29 cellular contexts compared by ENCODE assay signal in genomic region chr15:62359416-62359815, GRCh38.
"Had no signal": no experiment of that assay in that cellular context is flagged by ENCODE, and none has a peak within 500 bp of the region (broad histone marks: within the 10 kb centered on the region; RNA-seq: fewer than 3 reads in every experiment).

No MANE protein-coding gene starts in this region.

- H3K4me3 ChIP-seq: body of pancreas, breast epithelium, cardiac muscle cell, colonic mucosa, esophagus squamous epithelium, gastroesophageal sphincter had no signal

- H3K27ac ChIP-seq: body of pancreas, breast epithelium, cardiac muscle cell, colonic mucosa, epithelial cell of prostate, esophagus squamous epithelium, gastroesophageal sphincter, WERI-Rb-1 had no signal

- H3K4me3 Mint-ChIP-seq: activated B cell treated with CpG ODN at 0.5 μM for 24 hours; activated CD4-positive, alpha-beta memory T cell treated with anti-CD3 and anti-CD28 coated beads, Interleukin-2, amount 10 ng/mL, durations not matched to agents 7 days and 5 days; activated naive CD8-positive, alpha-beta T cell; activated T-cell treated with anti-CD3 and anti-CD28 coated beads, Interleukin-2, amount 50 U/mL, for 4 hours; activated T-helper 17 cell treated with anti-CD3 and anti-CD28 coated beads, Interleukin-2, amount 50 U/mL, for 72 hours; T-helper 17 cell; T-helper 2 cell treated with Interferon-gamma antibody and Interleukin-4, amounts not matched to agents 5 μg/mL and 100 μg/mL, for 36 hours had no signal

- H3K36me3 Mint-ChIP-seq: activated naive CD8-positive, alpha-beta T cell had no signal

- H3K27ac Mint-ChIP-seq: activated B cell treated with CpG ODN at 0.5 μM for 24 hours; activated CD4-positive, alpha-beta memory T cell treated with anti-CD3 and anti-CD28 coated beads, Interleukin-2, amount 10 ng/mL, durations not matched to agents 7 days and 5 days; activated naive CD8-positive, alpha-beta T cell; activated T-helper 17 cell treated with anti-CD3 and anti-CD28 coated beads, Interleukin-2, amount 50 U/mL, for 72 hours; T-helper 17 cell; T-helper 2 cell treated with Interferon-gamma antibody and Interleukin-4, amounts not matched to agents 5 μg/mL and 100 μg/mL, for 36 hours had no signal

- H3K27me3 ChIP-seq: body of pancreas, breast epithelium, colonic mucosa had no signal

- H3K4me1 ChIP-seq: body of pancreas, breast epithelium, colonic mucosa, esophagus squamous epithelium, gastroesophageal sphincter had no signal

- H3K36me3 ChIP-seq: breast epithelium, cardiac muscle cell, colonic mucosa, esophagus squamous epithelium, gastroesophageal sphincter, WERI-Rb-1 had no signal

- H3K4me1 Mint-ChIP-seq: activated B cell treated with CpG ODN at 0.5 μM for 24 hours; activated CD4-positive, alpha-beta memory T cell treated with anti-CD3 and anti-CD28 coated beads, Interleukin-2, amount 10 ng/mL, durations not matched to agents 7 days and 5 days; activated T-helper 17 cell treated with anti-CD3 and anti-CD28 coated beads, Interleukin-2, amount 50 U/mL, for 72 hours; T-helper 17 cell had no signal

- DNase-seq: activated B cell treated with CpG ODN at 0.5 μM for 24 hours; activated CD4-positive, alpha-beta memory T cell treated with anti-CD3 and anti-CD28 coated beads, Interleukin-2, amount 10 ng/mL, durations not matched to agents 7 days and 5 days; activated CD4-positive, alpha-beta T cell treated with anti-CD3 and anti-CD28 coated beads for 48 hours; activated CD4-positive, alpha-beta T cell treated with anti-CD3 and anti-CD28 coated beads, Interleukin-2, amount 50 U/mL, for 4 hours; activated CD8-positive, alpha-beta memory T cell treated with anti-CD3 and anti-CD28 coated beads, Interleukin-2, amount 50 U/mL, for 48 hours; activated effector memory CD4-positive, alpha-beta T cell treated with Interleukin-2 at 50 U/mL for 16 hours; activated gamma-delta T cell treated with Interleukin-2 at 50 U/mL for 16 hours; activated naive CD4-positive, alpha-beta T cell treated with anti-CD3 and anti-CD28 coated beads, Interleukin-2, amount 50 U/mL, for 16 hours; activated naive CD4-positive, alpha-beta T cell treated with Interleukin-2 at 50 U/mL for 16 hours; activated T-cell treated with anti-CD3 and anti-CD28 coated beads for 4 hours; activated T-cell treated with anti-CD3 and anti-CD28 coated beads, Interleukin-2, amount 50 U/mL, for 4 hours; amniotic stem cell; anterior cingulate cortex; body of pancreas; colonic mucosa; effector CD8-positive, alpha-beta T cell; esophagus squamous epithelium; foreskin melanocyte; head of caudate nucleus; T-helper 17 cell; T1000; WERI-Rb-1 had no signal

- H3K9me3 ChIP-seq: body of pancreas, breast epithelium, colonic mucosa, esophagus squamous epithelium, gastroesophageal sphincter had no signal

- H3K9me3 Mint-ChIP-seq: activated B cell treated with CpG ODN at 0.5 μM for 24 hours; activated CD4-positive, alpha-beta memory T cell treated with anti-CD3 and anti-CD28 coated beads, Interleukin-2, amount 10 ng/mL, durations not matched to agents 7 days and 5 days; activated T-cell treated with anti-CD3 and anti-CD28 coated beads, Interleukin-2, amount 50 U/mL, for 4 hours; activated T-helper 17 cell treated with anti-CD3 and anti-CD28 coated beads, Interleukin-2, amount 50 U/mL, for 72 hours; T-helper 2 cell treated with Interferon-gamma antibody and Interleukin-4, amounts not matched to agents 5 μg/mL and 100 μg/mL, for 36 hours had no signal
